Comparison of ENCODE assay signal across 8 cellular contexts in the genomic region with DNA sequence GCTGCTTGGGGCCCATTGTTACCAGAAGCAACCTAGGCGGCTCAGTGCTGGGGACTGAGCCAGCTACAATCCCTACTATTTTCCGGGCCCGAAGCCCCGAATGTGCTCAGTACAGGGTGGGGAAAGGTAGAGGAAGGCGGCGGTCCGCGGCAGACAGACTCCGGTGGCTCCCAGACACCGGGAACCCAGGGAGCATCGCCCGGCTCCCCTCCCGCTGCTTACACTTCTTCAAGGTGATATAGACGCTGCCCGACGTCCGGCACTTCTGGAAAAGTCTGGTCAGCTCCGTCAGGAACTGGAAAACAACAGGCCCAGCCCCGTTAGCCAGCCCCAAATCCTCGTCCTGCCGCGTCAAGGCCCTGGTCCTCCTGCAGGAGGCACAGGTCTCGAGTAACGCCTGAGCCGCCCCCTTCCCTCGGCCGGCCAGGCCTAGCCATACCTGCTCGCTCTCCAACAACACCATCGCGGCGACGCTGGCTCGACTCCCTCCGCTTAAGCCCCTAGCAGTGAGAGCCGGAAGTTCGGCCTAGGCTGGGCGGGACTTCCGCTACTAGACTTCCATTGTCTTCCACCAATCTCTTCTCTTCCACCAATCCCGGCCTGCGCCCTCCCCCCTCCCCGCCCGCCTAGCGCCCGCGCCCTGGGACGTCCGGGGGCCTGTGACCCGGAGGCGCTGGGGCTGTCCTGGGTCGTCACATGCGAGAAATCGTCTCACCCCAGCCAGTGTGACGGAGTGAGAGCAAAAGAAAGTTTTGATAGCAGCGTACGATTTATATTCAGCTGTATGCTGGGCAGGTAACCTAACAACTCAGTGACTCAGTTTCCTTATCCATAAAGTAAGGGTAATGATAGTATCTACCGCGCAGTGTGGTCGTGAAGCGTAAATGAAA. TPM values are rescaled to one million over a fixed set of nuclear protein-coding genes. Genes with fewer than 3 reads are reported as not detected.
DNase-seq lines count a peak whose midpoint lies in the region; ATAC-seq and TF ChIP-seq lines count a peak whose summit lies in the region.

A gene with protein sequence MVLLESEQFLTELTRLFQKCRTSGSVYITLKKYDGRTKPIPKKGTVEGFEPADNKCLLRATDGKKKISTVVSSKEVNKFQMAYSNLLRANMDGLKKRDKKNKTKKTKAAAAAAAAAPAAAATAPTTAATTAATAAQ (minus strand): TSS at position 528 of the 890 bp plus-strand sequence. CDS start 65 bp downstream, at position 463.

- H3K9me3 Mint-ChIP-seq in progenitor cell of endocrine pancreas (ENCODE audit: low read depth), result no peaks in the 10 kb centered on the region

- H3K36me3 ChIP-seq in left ventricle myocardium inferior, result peaks cover 35% of the 10 kb centered on the region
- peaks cover 33% of the 10 kb centered on the region for H3K36me3 ChIP-seq in upper lobe of right lung

- intact Hi-C loops in left ventricle myocardium inferior (cut with micrococcal nuclease), result no loop called here
- intact Hi-C loops in upper lobe of right lung (cut with DNase I), result no loop called here

- peaks cover 31% of the 10 kb centered on the region for H3K4me1 Mint-ChIP-seq in T-helper 17 cell
- peaks cover 27% of the 10 kb centered on the region for H3K4me1 Mint-ChIP-seq in progenitor cell of endocrine pancreas (ENCODE audit: low read depth)

- H3K27ac ChIP-seq in left ventricle myocardium inferior (replicated peaks) (peak within 1 kb of the TSS; percentile 92), upper lobe of right lung (peak within 1 kb of the TSS; percentile 97)

- DNase-seq in NCI-H187 (lab: John Stamatoyannopoulos, UW) (peak; percentile 78), T-helper 17 cell (peak; percentile 82 to 91 (median 87)), amygdala (lab: John Stamatoyannopoulos, UW) (peak in 55 of 56 donors; percentile 54 to 97 (median 91)), left ventricle myocardium inferior (peak; percentile 97), progenitor cell of endocrine pancreas (ENCODE audit: low spot score, unreplicated experiment) (peak; percentile 87), upper lobe of right lung (peak; percentile 98)

- peak within 1 kb of the TSS; percentile 88 for H3K4me3 ChIP-seq in left ventricle myocardium inferior
- H3K4me3 ChIP-seq in upper lobe of right lung, result peak within 1 kb of the TSS; percentile 89

- H3K9me3 ChIP-seq in T-helper 17 cell (ENCODE audit: control insufficient read depth, low read length, poor library complexity, severe bottlenecking) (no peaks in the 10 kb centered on the region), left ventricle myocardium inferior (replicated peaks) (no peaks in the 10 kb centered on the region), upper lobe of right lung (no peaks in the 10 kb centered on the region)

- H3K36me3 Mint-ChIP-seq in T-helper 17 cell (ENCODE audit: low read depth) (peaks cover 3% of the 10 kb centered on the region), progenitor cell of endocrine pancreas (ENCODE audit: insufficient read depth) (peaks cover 22% of the 10 kb centered on the region)

- peak; percentile 91 for ATAC-seq in GM18502 (IDR thresholded peaks at IDR 0.05; ENCODE audit: poor library complexity, unreplicated experiment)
- ATAC-seq in HG02943 (IDR thresholded peaks at IDR 0.05; ENCODE audit: low read depth, unreplicated experiment), result peak; percentile 94
- ATAC-seq in T-helper 17 cell, result peak; percentile 96
- peak; percentile 99 for ATAC-seq in upper lobe of right lung

- H3K27me3 ChIP-seq in left ventricle myocardium inferior (ENCODE audit: low read depth) (no peaks in the 10 kb centered on the region), upper lobe of right lung (no peaks in the 10 kb centered on the region)

- peak within 1 kb of the TSS; percentile 99 for H3K4me3 Mint-ChIP-seq in T-helper 17 cell
- H3K4me3 Mint-ChIP-seq in progenitor cell of endocrine pancreas (ENCODE audit: low read depth), result peak within 1 kb of the TSS; percentile 98

- H3K27me3 Mint-ChIP-seq in T-helper 17 cell (no peaks in the 10 kb centered on the region), progenitor cell of endocrine pancreas (no peaks in the 10 kb centered on the region)

- H3K4me1 ChIP-seq in left ventricle myocardium inferior (peaks cover 57% of the 10 kb centered on the region), upper lobe of right lung (peaks cover 15% of the 10 kb centered on the region)

- TF ChIP-seq CTCF in left ventricle myocardium inferior (IDR thresholded peaks at IDR 0.05; ENCODE audit: borderline replicate concordance) (peak; percentile 43), progenitor cell of endocrine pancreas (IDR thresholded peaks at IDR 0.05; ENCODE audit: unreplicated experiment) (no peak), upper lobe of right lung (IDR thresholded peaks at IDR 0.05) (no peak)

- H3K27ac Mint-ChIP-seq in T-helper 17 cell, result peak within 1 kb of the TSS; percentile 99
- peak within 1 kb of the TSS; percentile 100 for H3K27ac Mint-ChIP-seq in progenitor cell of endocrine pancreas

RNA-seq across cellular contexts. Expression of the gene that starts here (rescaled TPM):
- total RNA-seq in T-helper 17 cell (100 to 1,000 TPM; 108 to 114 TPM), left ventricle myocardium inferior (240 TPM), progenitor cell of endocrine pancreas (282 and 285 TPM in 2 replicates), upper lobe of right lung (132 TPM)

Comparison
In these comparisons a context has a peak if more than half of its experiments do, and no peak if none do; other contexts are left out.
1. Peak in every context shown above with its lines: DNase-seq, ATAC-seq, H3K4me3 ChIP-seq and H3K27ac ChIP-seq.